In the genomic region with DNA sequence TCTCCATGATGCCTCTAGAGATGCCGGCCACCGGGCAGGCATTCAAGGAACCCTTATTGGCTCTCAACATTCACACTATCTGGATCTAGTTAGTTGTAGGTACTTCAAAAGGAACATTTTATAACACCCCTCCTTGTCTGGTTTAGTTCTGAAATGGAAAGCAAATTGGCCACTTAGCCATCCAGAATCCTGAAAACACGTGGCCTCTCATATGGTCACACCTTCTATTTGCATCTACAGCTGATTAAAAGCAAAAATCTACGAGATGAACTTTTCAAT, we compare ENCODE assay signal across 26 cellular contexts.
"Had no signal": no experiment of that assay in that cellular context is flagged by ENCODE, and none has a peak within 500 bp of the region (broad histone marks: within the 10 kb centered on the region; RNA-seq: fewer than 3 reads in every experiment).

No MANE protein-coding gene starts in this region.

- H3K36me3 Mint-ChIP-seq: memory B cell; naive thymus-derived CD4-positive, alpha-beta T cell; type B pancreatic cell had no signal

- H3K4me3 ChIP-seq: esophagus muscularis mucosa, pancreas, prostate gland, testis had no signal

- H3K27me3 ChIP-seq: brain microvascular endothelial cell, esophagus muscularis mucosa, pancreas, testis had no signal

- H3K4me1 Mint-ChIP-seq: activated naive CD8-positive, alpha-beta T cell treated with anti-CD3 and anti-CD28 coated beads, Interleukin-2, amount 10 ng/mL, durations not matched to agents 7 days and 5 days; naive thymus-derived CD4-positive, alpha-beta T cell had no signal

- H3K36me3 ChIP-seq: brain microvascular endothelial cell, esophagus muscularis mucosa, pancreas, prostate gland, WERI-Rb-1 had no signal

- H3K9me3 ChIP-seq: esophagus muscularis mucosa, pancreas, prostate gland, testis had no signal

- H3K4me1 ChIP-seq: foreskin keratinocyte, prostate gland had no signal

- H3K27me3 Mint-ChIP-seq: dendritic cell treated with granulocyte-macrophage colony-stimulating factor and Interleukin-4, amounts not matched to agents 40 ng/mL and 50 ng/mL, for 4 days; type B pancreatic cell had no signal

- H3K27ac ChIP-seq: brain microvascular endothelial cell, foreskin keratinocyte, pancreas, prostate gland had no signal

- H3K9me3 Mint-ChIP-seq: activated naive CD8-positive, alpha-beta T cell treated with anti-CD3 and anti-CD28 coated beads, Interleukin-2, amount 10 ng/mL, durations not matched to agents 7 days and 5 days; dendritic cell treated with granulocyte-macrophage colony-stimulating factor and Interleukin-4, amounts not matched to agents 40 ng/mL and 50 ng/mL, for 4 days; endodermal cell; memory B cell; stimulated activated naive B cell treated with anti-CD40 and anti-IgM and Interleukin-4, amounts not matched to agents 10 μg/mL and 1 μg/mL and 100 μg/mL, for 72 hours; type B pancreatic cell had no signal

- H3K4me3 Mint-ChIP-seq: activated naive CD8-positive, alpha-beta T cell treated with anti-CD3 and anti-CD28 coated beads, Interleukin-2, amount 10 ng/mL, durations not matched to agents 7 days and 5 days; dendritic cell treated with granulocyte-macrophage colony-stimulating factor and Interleukin-4, amounts not matched to agents 40 ng/mL and 50 ng/mL, for 4 days; endodermal cell; memory B cell; naive thymus-derived CD4-positive, alpha-beta T cell; stimulated activated naive B cell treated with anti-CD40 and anti-IgM and Interleukin-4, amounts not matched to agents 10 μg/mL and 1 μg/mL and 100 μg/mL, for 72 hours; type B pancreatic cell had no signal

- H3K27ac Mint-ChIP-seq: activated naive CD8-positive, alpha-beta T cell treated with anti-CD3 and anti-CD28 coated beads, Interleukin-2, amount 10 ng/mL, durations not matched to agents 7 days and 5 days; dendritic cell treated with granulocyte-macrophage colony-stimulating factor and Interleukin-4, amounts not matched to agents 40 ng/mL and 50 ng/mL, for 4 days; endodermal cell; memory B cell; naive thymus-derived CD4-positive, alpha-beta T cell; stimulated activated naive B cell treated with anti-CD40 and anti-IgM and Interleukin-4, amounts not matched to agents 10 μg/mL and 1 μg/mL and 100 μg/mL, for 72 hours; type B pancreatic cell had no signal

- ATAC-seq: activated CD4-positive, CD25-positive, alpha-beta regulatory T cell treated with anti-CD3 and anti-CD28 coated beads, Interleukin-2, amount 50 U/mL, for 24 hours; foreskin keratinocyte; naive thymus-derived CD4-positive, alpha-beta T cell; stimulated activated naive B cell treated with anti-CD40 and anti-IgM and Interleukin-4, amounts not matched to agents 10 μg/mL and 1 μg/mL and 100 μg/mL, for 72 hours had no signal

- DNase-seq: activated CD4-positive, alpha-beta T cell treated with anti-CD3 and anti-CD28 coated beads for 48 hours; activated CD4-positive, alpha-beta T cell treated with anti-CD3 and anti-CD28 coated beads, Interleukin-2, amount 50 U/mL, for 48 hours; activated CD8-positive, alpha-beta memory T cell treated with anti-CD3 and anti-CD28 coated beads for 24 hours; activated effector memory CD4-positive, alpha-beta T cell treated with Interleukin-2 at 50 U/mL for 16 hours; activated naive CD4-positive, alpha-beta T cell treated with Interleukin-2 at 50 U/mL for 16 hours; activated naive CD8-positive, alpha-beta T cell treated with anti-CD3 and anti-CD28 coated beads, Interleukin-2, amount 10 ng/mL, durations not matched to agents 7 days and 5 days; brain microvascular endothelial cell; central memory CD4-positive, alpha-beta T cell; endodermal cell; foreskin keratinocyte; islet precursor cell; naive thymus-derived CD4-positive, alpha-beta T cell; pancreas; retina; stimulated activated CD4-positive, alpha-beta T cell treated with anti-CD3 and anti-CD28 coated beads, Interleukin-15, amount 100 ng/mL, for 24 hours; stimulated activated CD4-positive, alpha-beta T cell treated with anti-CD3 and anti-CD28 coated beads, Interleukin-2, amount 100 ng/mL, for 24 hours; stimulated activated naive B cell treated with anti-CD40 and anti-IgM and Interleukin-4, amounts not matched to agents 10 μg/mL and 1 μg/mL and 100 μg/mL, for 72 hours; T-helper 9 cell; testis had no signal
